ENCODE assay signal across 17 cellular contexts in genomic region chr16:56258508-56259424, GRCh38.
DNase-seq lines count a peak whose midpoint lies in the region; ATAC-seq lines count a peak whose summit lies in the region.
"Had no signal": no experiment of that assay in that cellular context is flagged by ENCODE, and none has a peak within 500 bp of the region (broad histone marks: within the 10 kb centered on the region; RNA-seq: fewer than 3 reads in every experiment).

No MANE protein-coding gene starts in this region.

- DNase-seq in COLO829 (ENCODE audit: low spot score) = peak; percentile 4
- DNase-seq in caudate nucleus (lab: John Stamatoyannopoulos, UW) = peak in 34 of 61 donors; percentile 36 to 82 (median 64)
- DNase-seq in left lobe of liver (ENCODE audit: low spot score) = no peak
- DNase-seq in sciatic nerve (ENCODE audit: low spot score) = no peak
- no peak for DNase-seq in Kasumi-1 (lab: John Stamatoyannopoulos, UW)
- DNase-seq in activated T-cell treated with anti-CD3 and anti-CD28 coated beads for 4 hours = no peak
- DNase-seq in epidermal melanocyte (ENCODE audit: insufficient read length, low spot score) = no peak
- DNase-seq: activated CD4-positive, alpha-beta T cell treated with anti-CD3 and anti-CD28 coated beads for 1 hour; activated naive CD4-positive, alpha-beta T cell; GF-D8; Karpas-422; kidney glomerular epithelial cell; naive B cell; stimulated activated CD4-positive, alpha-beta T cell treated with anti-CD3 and anti-CD28 coated beads, Interleukin-15, amount 100 ng/mL, for 24 hours; stimulated activated naive CD4-positive, alpha-beta T cell treated with Interleukin-2 at 50 U/mL for 16 hours had no signal

- intact Hi-C loops in sciatic nerve (cut with DNase I) = no loop called here

- H3K27ac ChIP-seq in caudate nucleus (ENCODE audit: low read depth, low read length) = peak overlapping the region; percentile 99
- H3K27ac ChIP-seq: SJSA1 had no signal

- ATAC-seq in left lobe of liver = peak; percentile 7
- peak; percentile 13 for ATAC-seq in sciatic nerve
- no peak for ATAC-seq in GM19463 (IDR thresholded peaks at IDR 0.05; ENCODE audit: unreplicated experiment)

Comparison
In these comparisons a context has a peak if more than half of its experiments do, and no peak if none do; other contexts are left out.
1. DNase-seq: peak in COLO829 (single experiment) and caudate nucleus (34 of 61); none in left lobe of liver (single experiment), sciatic nerve (single experiment), Kasumi-1 (0 of 2), activated T-cell treated with anti-CD3 and anti-CD28 coated beads for 4 hours (single experiment) and epidermal melanocyte (single experiment).